Comparison of ENCODE assay signal across 11 cellular contexts in genomic region chrX:154628960-154629359, GRCh38. TPM values are rescaled to one million over a fixed set of nuclear protein-coding genes. Genes with fewer than 3 reads are reported as not detected.
DNase-seq lines count a peak whose midpoint lies in the region; ATAC-seq, FAIRE-seq and TF ChIP-seq lines count a peak whose summit lies in the region.
"Not testable (repeated sequence)": the region's sequence is repeated elsewhere in the genome, so short reads cannot be mapped to it uniquely, and the experiment has no call there.
"Had no signal": no experiment of that assay in that cellular context is flagged by ENCODE, and none has a peak within 500 bp of the region (broad histone marks: within the 10 kb centered on the region; RNA-seq: fewer than 3 reads in every experiment).

No MANE protein-coding gene starts in this region.

- not testable (repeated sequence) for H3K4me1 Mint-ChIP-seq in T-helper 17 cell; activated T-cell treated with anti-CD3 and anti-CD28 coated beads, Interleukin-2, amount 50 U/mL, for 72 hours (ENCODE audit: low read depth); naive thymus-derived CD8-positive, alpha-beta T cell

- not testable (repeated sequence) for BruUV-seq in HCT116 (replicated peaks; lab: Mats Ljungman, UMichigan)

- DNase-seq in A549 (ENCODE audit: low read depth in 1 of 2, low spot score in 1 of 2); HCT116 (ENCODE audit: low read depth, low spot score); T-helper 17 cell; activated T-cell treated with anti-CD3 and anti-CD28 coated beads, Interleukin-2, amount 50 U/mL, for 72 hours; foreskin keratinocyte; left lobe of liver (ENCODE audit: low spot score); naive thymus-derived CD8-positive, alpha-beta T cell; upper lobe of right lung: not testable (repeated sequence)

- H3K4me3 Mint-ChIP-seq in T-helper 17 cell; activated T-cell treated with anti-CD3 and anti-CD28 coated beads, Interleukin-2, amount 50 U/mL, for 72 hours; naive thymus-derived CD8-positive, alpha-beta T cell: not testable (repeated sequence)

- H3K4me1 ChIP-seq in A549; HCT116 (ENCODE audit: control insufficient read depth in 1 of 2, insufficient read depth in 2 of 2, low read length in 2 of 2); foreskin keratinocyte; upper lobe of right lung: not testable (repeated sequence)

- TF ChIP-seq CTCF in A549 (IDR thresholded peaks at IDR 0.05); HCT116 (IDR thresholded peaks at IDR 0.05 in 2 of 3, conservative IDR thresholded peaks at IDR 0.05 in 1 of 3; ENCODE audit: borderline replicate concordance in 1 of 3, insufficient read depth in 1 of 3, low read depth in 2 of 3, low read length in 2 of 3); foreskin keratinocyte (conservative IDR thresholded peaks at IDR 0.05); upper lobe of right lung (IDR thresholded peaks at IDR 0.05): not testable (repeated sequence)

- H3K4me3 ChIP-seq in A549; HCT116 (replicated peaks in 1 of 2; ENCODE audit: low read depth in 1 of 2, low read length in 2 of 2); upper lobe of right lung: not testable (repeated sequence)

- H3K9me3 ChIP-seq in A549; HCT116 (ENCODE audit: control insufficient read depth in 1 of 2, insufficient read depth in 1 of 2, low read depth in 1 of 2, low read length in 2 of 2); T-helper 17 cell (ENCODE audit: control insufficient read depth, low read length, poor library complexity, severe bottlenecking); upper lobe of right lung: not testable (repeated sequence)

- POLR2A ChIA-PET in A549 (lab: Yijun Ruan, JAX); HCT116 (lab: Charles Lee); naive thymus-derived CD8-positive, alpha-beta T cell (lab: Charles Lee): not testable (repeated sequence)

- not testable (repeated sequence) for H3K9ac ChIP-seq in HCT116 (ENCODE audit: low read length)

- TF ChIP-seq POLR2A in A549 (IDR thresholded peaks at IDR 0.05; ENCODE audit: low read length); HCT116 (IDR thresholded peaks at IDR 0.05; ENCODE audit: borderline replicate concordance, extremely low read depth, insufficient read depth, insufficient read length): not testable (repeated sequence)

- WGBS in A549 (ENCODE audit: missing lambda C conversion rate) = no CpG with 5 or more reads among the region's 5 CpGs

- not testable (repeated sequence) for H2AFZ ChIP-seq in HCT116 (ENCODE audit: low read depth, low read length, poor library complexity, severe bottlenecking)

- not testable (repeated sequence) for TF ChIP-seq RAD21 in A549 (conservative IDR thresholded peaks at IDR 0.05 in 1 of 2, IDR thresholded peaks at IDR 0.05 in 1 of 2); HCT116 (IDR thresholded peaks at IDR 0.05; ENCODE audit: low read depth)

- H3K27ac Mint-ChIP-seq in T-helper 17 cell; activated T-cell treated with anti-CD3 and anti-CD28 coated beads, Interleukin-2, amount 50 U/mL, for 72 hours; naive thymus-derived CD8-positive, alpha-beta T cell: not testable (repeated sequence)

- RAD21 ChIA-PET in HCT116 (lab: Charles Lee; ENCODE audit: low non-redundant PET in 1 of 2, low total read pairs in 2 of 2, uncharacterized antibody in 2 of 2, unreplicated experiment in 2 of 2) = not testable (repeated sequence)

- not testable (repeated sequence) for H3K27ac ChIP-seq in A549; HCT116 (ENCODE audit: low read depth, low read length); foreskin keratinocyte; upper lobe of right lung

- not testable (repeated sequence) for FAIRE-seq in A549 (lab: Jason Lieb, UNC)

- ATAC-seq in A549 = peak; percentile 84 to 87
- ATAC-seq in HCT116 = peak; percentile 88
- ATAC-seq in T-helper 17 cell = peak; percentile 54
- ATAC-seq in activated T-cell treated with anti-CD3 and anti-CD28 coated beads, Interleukin-2, amount 50 U/mL, for 72 hours (replicated peaks in 1 of 2) = peak; percentile 57 to 64
- peak; percentile 44 for ATAC-seq in foreskin keratinocyte
- peak; percentile 91 for ATAC-seq in left lobe of liver
- peak; percentile 45 to 67 for ATAC-seq in naive thymus-derived CD8-positive, alpha-beta T cell
- ATAC-seq in upper lobe of right lung = peak; percentile 85

- H3K9me2 ChIP-seq in HCT116 (ENCODE audit: insufficient read depth) = not testable (repeated sequence)

- not testable (repeated sequence) for TF ChIP-seq EP300 in A549 (IDR thresholded peaks at IDR 0.05)

- H3K79me2 ChIP-seq in HCT116 (ENCODE audit: insufficient read depth, low read length) = not testable (repeated sequence)

- H3K36me3 ChIP-seq in HCT116 (ENCODE audit: control insufficient read depth in 1 of 2, insufficient read depth in 2 of 2, low read length in 2 of 2); upper lobe of right lung: not testable (repeated sequence)

- H4K20me1 ChIP-seq in HCT116 (ENCODE audit: insufficient read depth) = not testable (repeated sequence)

- H3K27me3 ChIP-seq in HCT116 (ENCODE audit: insufficient read depth, low read length); foreskin keratinocyte; upper lobe of right lung: not testable (repeated sequence)

- not testable (repeated sequence) for H3K4me2 ChIP-seq in A549; HCT116 (ENCODE audit: low read length)

- not testable (repeated sequence) for H3K36me3 Mint-ChIP-seq in T-helper 17 cell (ENCODE audit: low read depth); activated T-cell treated with anti-CD3 and anti-CD28 coated beads, Interleukin-2, amount 50 U/mL, for 72 hours (ENCODE audit: insufficient read depth in 2 of 2); naive thymus-derived CD8-positive, alpha-beta T cell

- H3K27me3 Mint-ChIP-seq in T-helper 17 cell; activated T-cell treated with anti-CD3 and anti-CD28 coated beads, Interleukin-2, amount 50 U/mL, for 72 hours (ENCODE audit: low read depth); naive thymus-derived CD8-positive, alpha-beta T cell: not testable (repeated sequence)

- intact Hi-C loops in HCT116 (cut with micrococcal nuclease); upper lobe of right lung (cut with DNase I): not testable (repeated sequence)

- not testable (repeated sequence) for H3K9me3 Mint-ChIP-seq in activated T-cell treated with anti-CD3 and anti-CD28 coated beads, Interleukin-2, amount 50 U/mL, for 72 hours; naive thymus-derived CD8-positive, alpha-beta T cell

- CTCF ChIA-PET in A549 (lab: Yijun Ruan, JAX); HCT116 (lab: Charles Lee): not testable (repeated sequence)

RNA-seq across cellular contexts. Expression of gene CTAG1B, which starts 9.9 kb away (rescaled TPM):
- polyA plus RNA-seq in A549 (2011; rRNA removed) (not detected in 2 replicates), A549 (2017; fragmentation: RNase III; extraction: RNeasy Plus Mini Kit Qiagen cat#74134 plus additional on column Dnase treatment) (not detected in 3 replicates), foreskin keratinocyte (not detected in 2 replicates)
- polyA plus RNA-seq in A549 (2012; cell fraction: cytosol; rRNA removed) = not detected in 2 replicates
- polyA plus RNA-seq in A549 (2012; cell fraction: nucleus; rRNA removed) = not detected in 2 replicates
- polyA minus RNA-seq in A549 (2011; rRNA and poly(A)+ RNA removed) = not detected in 2 replicates
- total RNA-seq in HCT116 (2021; ENCODE audit: unreplicated experiment) (not detected), T-helper 17 cell (not detected), foreskin keratinocyte (not detected in 2 replicates), left lobe of liver (not detected), upper lobe of right lung (not detected)
- polyA plus RNA-seq in HCT116 (2012) = not detected in 2 replicates
- not detected for total RNA-seq in activated T-cell treated with anti-CD3 and anti-CD28 coated beads, Interleukin-2, amount 50 U/mL, for 72 hours
- total RNA-seq in naive thymus-derived CD8-positive, alpha-beta T cell = not detected
- not detected for polyA plus RNA-seq in naive thymus-derived CD8-positive, alpha-beta T cell
- total RNA-seq: SJSA1 had no signal
- polyA plus RNA-seq: AG04450, IgD-negative memory B cell had no signal

RNA-seq across cellular contexts. Expression of gene CTAG2, which starts 24.4 kb away (rescaled TPM):
- not detected in 2 replicates for polyA plus RNA-seq in A549 (2011; rRNA removed)
- not detected in 2 replicates for polyA plus RNA-seq in A549 (2012; cell fraction: cytosol; rRNA removed)
- not detected in 2 replicates for polyA plus RNA-seq in A549 (2012; cell fraction: nucleus; rRNA removed)
- not detected in 3 replicates for polyA plus RNA-seq in A549 (2017; fragmentation: RNase III; extraction: RNeasy Plus Mini Kit Qiagen cat#74134 plus additional on column Dnase treatment)
- polyA minus RNA-seq in A549 (2011; rRNA and poly(A)+ RNA removed) = not detected in 2 replicates
- total RNA-seq in HCT116 (2021; ENCODE audit: unreplicated experiment) = not detected
- polyA plus RNA-seq in HCT116 (2012) = not detected in 2 replicates
- total RNA-seq in T-helper 17 cell = not detected
- not detected for total RNA-seq in activated T-cell treated with anti-CD3 and anti-CD28 coated beads, Interleukin-2, amount 50 U/mL, for 72 hours
- not detected in 2 replicates for total RNA-seq in foreskin keratinocyte
- polyA plus RNA-seq in foreskin keratinocyte = not detected in 2 replicates
- total RNA-seq in left lobe of liver = not detected
- total RNA-seq in naive thymus-derived CD8-positive, alpha-beta T cell = 10 to 100 TPM; 12.0 to 13.4 TPM
- not detected for polyA plus RNA-seq in naive thymus-derived CD8-positive, alpha-beta T cell
- total RNA-seq in upper lobe of right lung = not detected
- total RNA-seq: SJSA1 had no signal
- polyA plus RNA-seq: AG04450, IgD-negative memory B cell had no signal

RNA-seq across cellular contexts. Expression of gene CTAG1A, which starts 44.0 kb away (rescaled TPM):
- polyA plus RNA-seq in A549 (2011; rRNA removed) (not detected in 2 replicates), A549 (2017; fragmentation: RNase III; extraction: RNeasy Plus Mini Kit Qiagen cat#74134 plus additional on column Dnase treatment) (not detected in 3 replicates), foreskin keratinocyte (not detected in 2 replicates)
- polyA plus RNA-seq in A549 (2012; cell fraction: cytosol; rRNA removed) = not detected in 2 replicates
- polyA plus RNA-seq in A549 (2012; cell fraction: nucleus; rRNA removed) = 0.22 TPM in 1 of 2 replicates, not detected in the other
- polyA minus RNA-seq in A549 (2011; rRNA and poly(A)+ RNA removed) = not detected in 2 replicates
- total RNA-seq in HCT116 (2021; ENCODE audit: unreplicated experiment) (not detected), T-helper 17 cell (not detected), foreskin keratinocyte (not detected in 2 replicates), left lobe of liver (not detected), upper lobe of right lung (not detected)
- polyA plus RNA-seq in HCT116 (2012) = not detected in 2 replicates
- not detected for total RNA-seq in activated T-cell treated with anti-CD3 and anti-CD28 coated beads, Interleukin-2, amount 50 U/mL, for 72 hours
- total RNA-seq in naive thymus-derived CD8-positive, alpha-beta T cell = not detected
- polyA plus RNA-seq in naive thymus-derived CD8-positive, alpha-beta T cell = not detected
- total RNA-seq: SJSA1 had no signal
- polyA plus RNA-seq: AG04450, IgD-negative memory B cell had no signal

Comparison
In these comparisons a context has a peak if more than half of its experiments do, and no peak if none do; other contexts are left out.
1. RNA of gene CTAG2, which starts 24.4 kb away (total RNA-seq): 12.0 to 13.4 TPM in naive thymus-derived CD8-positive, alpha-beta T cell; not detected in left lobe of liver (single experiment), not detected in HCT116 (single experiment), not detected in T-helper 17 cell, not detected in activated T-cell treated with anti-CD3 and anti-CD28 coated beads, Interleukin-2, amount 50 U/mL, for 72 hours, not detected in foreskin keratinocyte and not detected in upper lobe of right lung (single experiment); every median in the first group is over 10 times any median in the second.
2. Peak in every context shown above with its lines, with median percentiles within 50 percentile points of each other: ATAC-seq.